20 cellular contexts compared by ENCODE assay signal in the genomic region with DNA sequence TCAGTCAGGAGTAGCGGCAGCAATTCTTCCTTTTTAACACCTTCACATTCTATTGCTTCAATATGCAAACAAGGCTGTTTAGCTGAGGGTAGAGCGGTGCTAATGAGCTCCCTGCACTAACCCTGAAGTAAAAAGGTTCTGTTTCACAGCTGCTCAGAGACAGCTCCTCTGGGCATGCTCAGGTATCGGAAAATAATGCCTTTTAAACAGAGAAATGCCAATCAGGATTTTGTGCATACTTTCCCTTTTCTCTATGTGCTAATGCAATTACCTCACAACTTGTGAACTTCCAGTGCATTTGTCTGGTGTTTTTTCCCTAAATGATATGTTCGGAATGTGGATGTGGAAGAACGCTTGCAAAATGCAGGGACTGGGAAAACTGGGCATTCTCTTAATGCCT.
"Had no signal": no experiment of that assay in that cellular context is flagged by ENCODE, and none has a peak within 500 bp of the region (broad histone marks: within the 10 kb centered on the region; RNA-seq: fewer than 3 reads in every experiment).

No MANE protein-coding gene starts in this region.

- H3K27ac ChIP-seq: ascending aorta, epithelial cell of prostate, parathyroid adenoma had no signal

- H3K4me1 Mint-ChIP-seq: activated naive CD4-positive, alpha-beta T cell treated with anti-CD3 and anti-CD28 coated beads, Interleukin-2, amount 10 ng/mL, durations not matched to agents 7 days and 5 days; activated naive CD8-positive, alpha-beta T cell treated with anti-CD3 and anti-CD28 coated beads, Interleukin-2, amount 50 U/mL, for 24 hours; naive thymus-derived CD4-positive, alpha-beta T cell had no signal

- H3K4me3 ChIP-seq: ascending aorta had no signal

- DNase-seq: activated CD8-positive, alpha-beta memory T cell treated with anti-CD3 and anti-CD28 coated beads for 24 hours; activated CD8-positive, alpha-beta memory T cell treated with anti-CD3 and anti-CD28 coated beads, Interleukin-2, amount 50 U/mL, for 48 hours; activated effector memory CD4-positive, alpha-beta T cell treated with Interleukin-2 at 50 U/mL for 16 hours; activated naive CD4-positive, alpha-beta T cell treated with anti-CD3 and anti-CD28 coated beads, Interleukin-2, amount 10 ng/mL, durations not matched to agents 7 days and 5 days; activated naive CD8-positive, alpha-beta T cell treated with anti-CD3 and anti-CD28 coated beads, Interleukin-2, amount 50 U/mL, for 24 hours; activated T-cell treated with anti-CD3 and anti-CD28 coated beads, Interleukin-2, amount 50 U/mL, for 48 hours; dermis blood vessel endothelial cell; foreskin melanocyte; hypothalamus; left cardiac atrium; mesenchymal stem cell; naive thymus-derived CD4-positive, alpha-beta T cell; stimulated activated CD4-positive, alpha-beta T cell treated with anti-CD3 and anti-CD28 coated beads, Interleukin-12 subunit alpha, Interleukin-12 subunit beta, amount 100 ng/mL, for 4 hours; stimulated activated CD4-positive, alpha-beta T cell treated with anti-CD3 and anti-CD28 coated beads, Interleukin-1b, Interleukin-23, amount 100 ng/mL, for 48 hours; stimulated activated CD8-positive, alpha-beta memory T cell treated with anti-CD3 and anti-CD28 coated beads, Interleukin-4, amount 100 ng/mL, for 48 hours; stimulated activated naive CD4-positive, alpha-beta T cell had no signal

- H3K9ac ChIP-seq: parathyroid adenoma had no signal

- H3K36me3 ChIP-seq: ascending aorta had no signal

- H3K9me3 ChIP-seq: ascending aorta had no signal

- H3K27me3 Mint-ChIP-seq: activated naive CD4-positive, alpha-beta T cell treated with anti-CD3 and anti-CD28 coated beads, Interleukin-2, amount 10 ng/mL, durations not matched to agents 7 days and 5 days; activated naive CD8-positive, alpha-beta T cell treated with anti-CD3 and anti-CD28 coated beads, Interleukin-2, amount 50 U/mL, for 24 hours had no signal

- H3K36me3 Mint-ChIP-seq: activated naive CD4-positive, alpha-beta T cell treated with anti-CD3 and anti-CD28 coated beads, Interleukin-2, amount 10 ng/mL, durations not matched to agents 7 days and 5 days; naive thymus-derived CD4-positive, alpha-beta T cell had no signal

- H3K27me3 ChIP-seq: ascending aorta had no signal

- H3K27ac Mint-ChIP-seq: activated naive CD4-positive, alpha-beta T cell treated with anti-CD3 and anti-CD28 coated beads, Interleukin-2, amount 10 ng/mL, durations not matched to agents 7 days and 5 days; activated naive CD8-positive, alpha-beta T cell treated with anti-CD3 and anti-CD28 coated beads, Interleukin-2, amount 50 U/mL, for 24 hours; naive thymus-derived CD4-positive, alpha-beta T cell had no signal

- H3K4me3 Mint-ChIP-seq: activated naive CD4-positive, alpha-beta T cell treated with anti-CD3 and anti-CD28 coated beads, Interleukin-2, amount 10 ng/mL, durations not matched to agents 7 days and 5 days; activated naive CD8-positive, alpha-beta T cell treated with anti-CD3 and anti-CD28 coated beads, Interleukin-2, amount 50 U/mL, for 24 hours; naive thymus-derived CD4-positive, alpha-beta T cell had no signal

- H3K4me1 ChIP-seq: ascending aorta, parathyroid adenoma had no signal

- ATAC-seq: activated CD4-positive, CD25-positive, alpha-beta regulatory T cell treated with anti-CD3 and anti-CD28 coated beads, Interleukin-2, amount 50 U/mL, for 24 hours; activated naive CD8-positive, alpha-beta T cell treated with anti-CD3 and anti-CD28 coated beads, Interleukin-2, amount 50 U/mL, for 24 hours; left cardiac atrium; naive thymus-derived CD4-positive, alpha-beta T cell had no signal
